9 cellular contexts compared by ENCODE assay signal in genomic region chr3:46407976-46408375, GRCh38. TPM values are rescaled to one million over a fixed set of nuclear protein-coding genes. Genes with fewer than 3 reads are reported as not detected.
DNase-seq lines count a peak whose midpoint lies in the region; ATAC-seq and TF ChIP-seq lines count a peak whose summit lies in the region.
"Had no signal": no experiment of that assay in that cellular context is flagged by ENCODE, and none has a peak within 500 bp of the region (broad histone marks: within the 10 kb centered on the region; RNA-seq: fewer than 3 reads in every experiment).

No MANE protein-coding gene starts in this region.

- H3K4me3 ChIP-seq in BLaER1 (peak overlapping the region; percentile 62), OCI-LY3 (ENCODE audit: low read length) (peak overlapping the region; percentile 58; the same call in 1 of the 2 replicates)

- H3K4me1 Mint-ChIP-seq in endothelial cell (ENCODE audit: unreplicated experiment), result peaks cover 31% of the 10 kb centered on the region
- peaks cover 30% of the 10 kb centered on the region for H3K4me1 Mint-ChIP-seq in nephron

- H3K27ac Mint-ChIP-seq in endothelial cell (ENCODE audit: unreplicated experiment) (no peak overlapping the region), nephron (peak overlapping the region in 2 of 3 experiments; percentile 27 to 39)

- H3K4me2 ChIP-seq in BLaER1 (peak overlapping the region; percentile 91), OCI-LY3 (ENCODE audit: low read length) (0 out of 2 replicates have a peak overlapping the region, but pooled peaks have one; percentile 56)

- peak overlapping the region; percentile 75 for H3K27ac ChIP-seq in BLaER1
- H3K27ac ChIP-seq in OCI-LY3 (ENCODE audit: low read length), result no peak overlapping the region

- H3K27me3 ChIP-seq in BLaER1 (no peaks in the 10 kb centered on the region), OCI-LY3 (ENCODE audit: low read depth, low read length) (peaks cover 14% of the 10 kb centered on the region; the same call in 1 of the 2 replicates)

- H3K9me3 Mint-ChIP-seq in endothelial cell (ENCODE audit: unreplicated experiment) (no peaks in the 10 kb centered on the region), nephron (no peaks in the 10 kb centered on the region)

- no peaks in the 10 kb centered on the region for H3K79me2 ChIP-seq in OCI-LY3 (ENCODE audit: low read length)

- H3K36me3 Mint-ChIP-seq in endothelial cell (ENCODE audit: low read depth, unreplicated experiment) (no peaks in the 10 kb centered on the region), nephron (ENCODE audit: low read depth) (no peaks in the 10 kb centered on the region)

- no peak overlapping the region for H2AFZ ChIP-seq in OCI-LY3 (ENCODE audit: low read depth, low read length)

- H3K4me1 ChIP-seq in BLaER1 (peaks cover 44% of the 10 kb centered on the region), OCI-LY3 (ENCODE audit: low read length) (peaks cover 27% of the 10 kb centered on the region)

- H3K36me3 ChIP-seq in BLaER1, result no peaks in the 10 kb centered on the region
- no peaks in the 10 kb centered on the region for H3K36me3 ChIP-seq in OCI-LY3 (replicated peaks; ENCODE audit: low read depth, low read length)

- H3K9me3 ChIP-seq in BLaER1, result no peaks in the 10 kb centered on the region
- H3K9me3 ChIP-seq in OCI-LY3 (ENCODE audit: insufficient read depth, low read length), result no peaks in the 10 kb centered on the region
- H3K9me3 ChIP-seq: Caco-2 had no signal

- ATAC-seq in HG02840 (IDR thresholded peaks at IDR 0.05; ENCODE audit: low FRiP score, unreplicated experiment) (no peak), sciatic nerve (no peak)

- H3K9ac ChIP-seq in BLaER1 (peak overlapping the region; percentile 60), OCI-LY3 (ENCODE audit: low read length) (no peak overlapping the region)

- DNase-seq in endothelial cell (ENCODE audit: low spot score) (no peak), NCI-H226 (no peak), NK-92 (lab: John Stamatoyannopoulos, UW; ENCODE audit: unreplicated experiment) (no peak), sciatic nerve (ENCODE audit: low spot score) (no peak)

- H3K4me3 Mint-ChIP-seq in endothelial cell (ENCODE audit: unreplicated experiment) (peak overlapping the region; percentile 25), nephron (no peak overlapping the region)

- intact Hi-C loops in sciatic nerve (cut with DNase I), result no loop called here

- H3K27me3 Mint-ChIP-seq in endothelial cell (ENCODE audit: unreplicated experiment), result peaks cover 3% of the 10 kb centered on the region
- H3K27me3 Mint-ChIP-seq in nephron (ENCODE audit: low read depth), result peaks cover 63% of the 10 kb centered on the region

- H4K20me1 ChIP-seq in BLaER1 (no peaks in the 10 kb centered on the region), OCI-LY3 (ENCODE audit: insufficient read depth, low read length) (no peaks in the 10 kb centered on the region)

- TF ChIP-seq CTCF in OCI-LY3 (IDR thresholded peaks at IDR 0.05; ENCODE audit: low read depth, low read length) (no peak), endothelial cell (IDR thresholded peaks at IDR 0.05; ENCODE audit: unreplicated experiment) (no peak), nephron (IDR thresholded peaks at IDR 0.05; ENCODE audit: unreplicated experiment in 3 of 3) (no peak)

RNA-seq across cellular contexts. Expression of gene CCRL2, which starts 0.9 kb away (rescaled TPM):
- 1.4 TPM for total RNA-seq in endothelial cell (ENCODE audit: unreplicated experiment)
- 4.7 TPM for total RNA-seq in sciatic nerve

RNA-seq across cellular contexts. Expression of gene CCR5, which starts 37.2 kb away (rescaled TPM):
- total RNA-seq in endothelial cell (ENCODE audit: unreplicated experiment), result not detected
- 3.6 TPM for total RNA-seq in sciatic nerve
- total RNA-seq: Caco-2 had no signal

RNA-seq across cellular contexts. Expression of gene CCR2, which starts 54.1 kb away (rescaled TPM):
- total RNA-seq in endothelial cell (ENCODE audit: unreplicated experiment) (not detected), sciatic nerve (3.7 TPM)
- total RNA-seq: Caco-2 had no signal

RNA-seq across cellular contexts. Expression of gene LTF, which starts 56.7 kb away (rescaled TPM):
- not detected for total RNA-seq in endothelial cell (ENCODE audit: unreplicated experiment)
- 11.3 TPM for total RNA-seq in sciatic nerve
- total RNA-seq: Caco-2 had no signal
